In genomic region chr14:61343991-61344405, GRCh38 we compare ENCODE assay signal across 1 cellular context.
TF ChIP-seq lines count a peak whose summit lies in the region.

No MANE protein-coding gene starts in this region.

TF ChIP-seq in endothelial cell of umbilical vein, 7 proteins besides CTCF, POLR2A, EP300 and RAD21 (continued from another document):
- TF ChIP-seq FOS (IDR thresholded peaks at IDR 0.05; ENCODE audit: borderline replicate concordance, insufficient read depth, low read length) (no peak), MAX (IDR thresholded peaks at IDR 0.05; ENCODE audit: insufficient read depth, insufficient read length) (no peak), JUN (IDR thresholded peaks at IDR 0.05; ENCODE audit: borderline replicate concordance, insufficient read depth, insufficient read length, low read depth) (no peak), GATA2 (IDR thresholded peaks at IDR 0.05; ENCODE audit: insufficient read depth, insufficient read length, low read depth, low read length) (no peak), POLR2AphosphoS5 (IDR thresholded peaks at IDR 0.05; ENCODE audit: insufficient read depth, low read depth, low read length) (no peak), EZH2 (IDR thresholded peaks at IDR 0.05; ENCODE audit: borderline replicate concordance, low read depth, low read length, severe bottlenecking) (no peak)
